ENCODE assay signal across 11 cellular contexts in genomic region chr1:212218065-212218464, GRCh38.
"Had no signal": no experiment of that assay in that cellular context is flagged by ENCODE, and none has a peak within 500 bp of the region (broad histone marks: within the 10 kb centered on the region; RNA-seq: fewer than 3 reads in every experiment).

No MANE protein-coding gene starts in this region.

- H3K36me3 ChIP-seq: gastroesophageal sphincter, pancreas, tibial artery had no signal

- H3K9me3 ChIP-seq: body of pancreas, gastroesophageal sphincter, pancreas, tibial artery had no signal

- ATAC-seq: body of pancreas, gastroesophageal sphincter had no signal

- H3K36me3 Mint-ChIP-seq: activated CD4-positive, alpha-beta memory T cell treated with anti-CD3 and anti-CD28 coated beads for 36 hours had no signal

- H3K27ac Mint-ChIP-seq: activated CD4-positive, alpha-beta memory T cell treated with anti-CD3 and anti-CD28 coated beads for 36 hours had no signal

- H3K4me3 ChIP-seq: body of pancreas, gastroesophageal sphincter, pancreas, tibial artery had no signal

- H3K27me3 ChIP-seq: body of pancreas, gastroesophageal sphincter, pancreas, tibial artery had no signal

- DNase-seq: activated CD4-positive, CD25-positive, alpha-beta regulatory T cell treated with anti-CD3 and anti-CD28 coated beads, Interleukin-2, amount 50 U/mL, for 72 hours; activated naive CD4-positive, alpha-beta T cell; activated T-cell treated with anti-CD3 and anti-CD28 coated beads, Interleukin-2, amount 50 U/mL, for 48 hours; body of pancreas; central memory CD4-positive, alpha-beta T cell; cortex of kidney; effector memory CD4-positive, alpha-beta T cell; pancreas; tibial artery had no signal

- H3K4me1 ChIP-seq: body of pancreas, gastroesophageal sphincter, pancreas, tibial artery had no signal

- H3K27ac ChIP-seq: body of pancreas, pancreas, tibial artery had no signal

- H3K4me3 Mint-ChIP-seq: activated CD4-positive, alpha-beta memory T cell treated with anti-CD3 and anti-CD28 coated beads for 36 hours had no signal
